Comparison of ENCODE assay signal across 1 cellular context in genomic region chr3:21543380-21544075, GRCh38.
TF ChIP-seq lines count a peak whose summit lies in the region.

No MANE protein-coding gene starts in this region.

TF ChIP-seq in K562, 482 proteins besides CTCF, POLR2A, EP300 and RAD21 (continued from another document):
- no peak for TF ChIP-seq CHAMP1 (IDR thresholded peaks at IDR 0.05)
- TF ChIP-seq HMG20A (CRISPR knock-in tag; conservative IDR thresholded peaks at IDR 0.05), result no peak
